Comparison of ENCODE assay signal across 8 cellular contexts in genomic region chr14:89701079-89702043, GRCh38.
DNase-seq lines count a peak whose midpoint lies in the region; ATAC-seq and TF ChIP-seq lines count a peak whose summit lies in the region.

No MANE protein-coding gene starts in this region.

- POLR2A ChIA-PET in A673 (lab: Charles Lee; ENCODE audit: low non-redundant PET) = no interaction called here

- ATAC-seq in GM18907 (IDR thresholded peaks at IDR 0.05; ENCODE audit: unreplicated experiment) (peak; percentile 81), HG03280 (IDR thresholded peaks at IDR 0.05; ENCODE audit: unreplicated experiment) (peak; percentile 85), memory B cell (ENCODE audit: low read depth) (peak; percentile 95)

- peaks cover 2% of the 10 kb centered on the region for H3K9me3 Mint-ChIP-seq in memory B cell

- CTCF ChIA-PET in A673 (lab: Charles Lee) = no interaction called here

- DNase-seq in A673 (ENCODE audit: low spot score) = peak; percentile 63
- DNase-seq in NCI-H526 (lab: John Stamatoyannopoulos, UW) = peak; percentile 55 to 89
- peak; percentile 43 to 77 for DNase-seq in activated CD8-positive, alpha-beta memory T cell treated with anti-CD3 and anti-CD28 coated beads for 1 hour (ENCODE audit: extremely low read depth in 1 of 2, low read depth in 1 of 2)
- peak; percentile 75 to 81 (median 78) for DNase-seq in effector memory CD4-positive, alpha-beta T cell
- peak; percentile 73 to 80 for DNase-seq in memory B cell (ENCODE audit: low spot score in 2 of 2)
- DNase-seq in stimulated activated CD8-positive, alpha-beta memory T cell treated with anti-CD3 and anti-CD28 coated beads, Interleukin-12 subunit alpha, Interleukin-12 subunit beta, amount 100 ng/mL, for 1 hour (ENCODE audit: low read depth) = peak; percentile 67

- no peak for TF ChIP-seq CTCF in A673 (conservative IDR thresholded peaks at IDR 0.05; ENCODE audit: low read depth, low read length)

- peak overlapping the region; percentile 91 for H3K27ac Mint-ChIP-seq in memory B cell

- BruUV-seq in A673 (replicated peaks; lab: Mats Ljungman, UMichigan) = no TSS peak

- H3K36me3 Mint-ChIP-seq in memory B cell = no peaks in the 10 kb centered on the region

- H3K4me3 Mint-ChIP-seq in memory B cell = peak overlapping the region; percentile 86

- H3K4me1 Mint-ChIP-seq in memory B cell = peaks cover 14% of the 10 kb centered on the region

- no peaks in the 10 kb centered on the region for H3K9me3 ChIP-seq in A673 (ENCODE audit: low read depth, low read length, poor library complexity, severe bottlenecking)
- H3K9me3 ChIP-seq in effector memory CD4-positive, alpha-beta T cell (ENCODE audit: control insufficient read depth, low read length) = no peaks in the 10 kb centered on the region

- no peak overlapping the region for H3K27ac ChIP-seq in A673 (ENCODE audit: low read depth, low read length, poor library complexity, severe bottlenecking)
- peak overlapping the region; percentile 68 for H3K27ac ChIP-seq in effector memory CD4-positive, alpha-beta T cell (ENCODE audit: insufficient read depth, low read length, poor library complexity, severe bottlenecking)

- H3K36me3 ChIP-seq in A673 (ENCODE audit: insufficient read depth, low read length, poor library complexity, severe bottlenecking) = no peaks in the 10 kb centered on the region
- H3K36me3 ChIP-seq in effector memory CD4-positive, alpha-beta T cell (ENCODE audit: control insufficient read depth, insufficient read depth, low read length) = no peaks in the 10 kb centered on the region

- H3K4me1 ChIP-seq in A673 (ENCODE audit: insufficient read depth, low read length, poor library complexity, severe bottlenecking) = no peaks in the 10 kb centered on the region
- H3K4me1 ChIP-seq in effector memory CD4-positive, alpha-beta T cell (ENCODE audit: control insufficient read depth, insufficient read depth, low read length, poor library complexity, severe bottlenecking) = peaks cover 16% of the 10 kb centered on the region

- H3K27me3 Mint-ChIP-seq in memory B cell = no peaks in the 10 kb centered on the region

- peak overlapping the region; percentile 48 for H3K4me3 ChIP-seq in A673 (ENCODE audit: low read depth, low read length, poor library complexity, severe bottlenecking)
- peak overlapping the region; percentile 61 for H3K4me3 ChIP-seq in effector memory CD4-positive, alpha-beta T cell (ENCODE audit: insufficient read depth, low read depth, low read length, poor library complexity, severe bottlenecking)

- no peaks in the 10 kb centered on the region for H3K27me3 ChIP-seq in A673 (replicated peaks; ENCODE audit: insufficient read depth, low read depth, low read length, poor library complexity)
- no peaks in the 10 kb centered on the region for H3K27me3 ChIP-seq in effector memory CD4-positive, alpha-beta T cell (replicated peaks; ENCODE audit: control insufficient read depth, insufficient read depth, low read length, poor library complexity, severe bottlenecking)

- intact Hi-C loops in A673 (cut with micrococcal nuclease; ENCODE audit: unreplicated experiment) = no loop called here
